ENCODE assay signal across 1 cellular context in genomic region chr20:5950271-5951031, GRCh38.
TF ChIP-seq lines count a peak whose summit lies in the region.

Gene MCM8 (plus strand): TSS chr20:5950652. CDS start chr20:5952016, 1,364 bp downstream.
A gene with protein sequence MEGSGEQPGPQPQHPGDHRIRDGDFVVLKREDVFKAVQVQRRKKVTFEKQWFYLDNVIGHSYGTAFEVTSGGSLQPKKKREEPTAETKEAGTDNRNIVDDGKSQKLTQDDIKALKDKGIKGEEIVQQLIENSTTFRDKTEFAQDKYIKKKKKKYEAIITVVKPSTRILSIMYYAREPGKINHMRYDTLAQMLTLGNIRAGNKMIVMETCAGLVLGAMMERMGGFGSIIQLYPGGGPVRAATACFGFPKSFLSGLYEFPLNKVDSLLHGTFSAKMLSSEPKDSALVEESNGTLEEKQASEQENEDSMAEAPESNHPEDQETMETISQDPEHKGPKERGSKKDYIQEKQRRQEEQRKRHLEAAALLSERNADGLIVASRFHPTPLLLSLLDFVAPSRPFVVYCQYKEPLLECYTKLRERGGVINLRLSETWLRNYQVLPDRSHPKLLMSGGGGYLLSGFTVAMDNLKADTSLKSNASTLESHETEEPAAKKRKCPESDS (minus strand): TSS chr20:5950533. CDS start chr20:5950405, 128 bp downstream.

TF ChIP-seq in HepG2, 621 proteins besides CTCF, POLR2A, EP300 and RAD21 (continued from another document and continues in another):
- TF ChIP-seq, protein P1, sequence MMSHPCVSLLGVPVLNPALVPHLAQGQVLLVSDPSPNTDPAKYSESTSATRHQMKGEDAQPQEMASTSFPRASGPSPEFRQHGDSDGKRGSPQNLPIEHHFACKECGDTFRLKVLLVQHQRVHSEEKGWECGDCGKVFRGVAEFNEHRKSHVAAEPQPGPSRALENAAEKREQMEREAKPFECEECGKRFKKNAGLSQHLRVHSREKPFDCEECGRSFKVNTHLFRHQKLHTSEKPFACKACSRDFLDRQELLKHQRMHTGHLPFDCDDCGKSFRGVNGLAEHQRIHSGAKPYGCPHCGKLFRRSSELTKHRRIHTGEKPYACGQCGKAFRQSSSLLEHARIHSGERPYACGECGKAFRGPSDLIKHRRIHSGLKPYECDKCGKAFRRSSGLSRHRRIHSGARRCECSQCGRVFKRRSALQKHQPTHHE (CRISPR knock-in tag; IDR thresholded peaks at IDR 0.05; ENCODE audit: borderline replicate concordance): no peak
- TF ChIP-seq, protein P2, sequence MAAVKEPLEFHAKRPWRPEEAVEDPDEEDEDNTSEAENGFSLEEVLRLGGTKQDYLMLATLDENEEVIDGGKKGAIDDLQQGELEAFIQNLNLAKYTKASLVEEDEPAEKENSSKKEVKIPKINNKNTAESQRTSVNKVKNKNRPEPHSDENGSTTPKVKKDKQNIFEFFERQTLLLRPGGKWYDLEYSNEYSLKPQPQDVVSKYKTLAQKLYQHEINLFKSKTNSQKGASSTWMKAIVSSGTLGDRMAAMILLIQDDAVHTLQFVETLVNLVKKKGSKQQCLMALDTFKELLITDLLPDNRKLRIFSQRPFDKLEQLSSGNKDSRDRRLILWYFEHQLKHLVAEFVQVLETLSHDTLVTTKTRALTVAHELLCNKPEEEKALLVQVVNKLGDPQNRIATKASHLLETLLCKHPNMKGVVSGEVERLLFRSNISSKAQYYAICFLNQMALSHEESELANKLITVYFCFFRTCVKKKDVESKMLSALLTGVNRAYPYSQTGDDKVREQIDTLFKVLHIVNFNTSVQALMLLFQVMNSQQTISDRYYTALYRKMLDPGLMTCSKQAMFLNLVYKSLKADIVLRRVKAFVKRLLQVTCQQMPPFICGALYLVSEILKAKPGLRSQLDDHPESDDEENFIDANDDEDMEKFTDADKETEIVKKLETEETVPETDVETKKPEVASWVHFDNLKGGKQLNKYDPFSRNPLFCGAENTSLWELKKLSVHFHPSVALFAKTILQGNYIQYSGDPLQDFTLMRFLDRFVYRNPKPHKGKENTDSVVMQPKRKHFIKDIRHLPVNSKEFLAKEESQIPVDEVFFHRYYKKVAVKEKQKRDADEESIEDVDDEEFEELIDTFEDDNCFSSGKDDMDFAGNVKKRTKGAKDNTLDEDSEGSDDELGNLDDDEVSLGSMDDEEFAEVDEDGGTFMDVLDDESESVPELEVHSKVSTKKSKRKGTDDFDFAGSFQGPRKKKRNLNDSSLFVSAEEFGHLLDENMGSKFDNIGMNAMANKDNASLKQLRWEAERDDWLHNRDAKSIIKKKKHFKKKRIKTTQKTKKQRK (IDR thresholded peaks at IDR 0.05; ENCODE audit: low read length): no peak
- TF ChIP-seq, protein P3, sequence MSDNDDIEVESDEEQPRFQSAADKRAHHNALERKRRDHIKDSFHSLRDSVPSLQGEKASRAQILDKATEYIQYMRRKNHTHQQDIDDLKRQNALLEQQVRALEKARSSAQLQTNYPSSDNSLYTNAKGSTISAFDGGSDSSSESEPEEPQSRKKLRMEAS (IDR thresholded peaks at IDR 0.05): peak; percentile 99
- peak; percentile 38; the same call in 1 of the 2 replicates for TF ChIP-seq CHD2 (IDR thresholded peaks at IDR 0.05; ENCODE audit: low read depth, low read length)
- no peak; the same call in 1 of the 2 replicates for TF ChIP-seq ZNF678 (CRISPR knock-in tag; IDR thresholded peaks at IDR 0.05)
- no peak for TF ChIP-seq ZNF292 (CRISPR knock-in tag; IDR thresholded peaks at IDR 0.05; ENCODE audit: borderline replicate concordance, low read depth)
- TF ChIP-seq, protein P4, sequence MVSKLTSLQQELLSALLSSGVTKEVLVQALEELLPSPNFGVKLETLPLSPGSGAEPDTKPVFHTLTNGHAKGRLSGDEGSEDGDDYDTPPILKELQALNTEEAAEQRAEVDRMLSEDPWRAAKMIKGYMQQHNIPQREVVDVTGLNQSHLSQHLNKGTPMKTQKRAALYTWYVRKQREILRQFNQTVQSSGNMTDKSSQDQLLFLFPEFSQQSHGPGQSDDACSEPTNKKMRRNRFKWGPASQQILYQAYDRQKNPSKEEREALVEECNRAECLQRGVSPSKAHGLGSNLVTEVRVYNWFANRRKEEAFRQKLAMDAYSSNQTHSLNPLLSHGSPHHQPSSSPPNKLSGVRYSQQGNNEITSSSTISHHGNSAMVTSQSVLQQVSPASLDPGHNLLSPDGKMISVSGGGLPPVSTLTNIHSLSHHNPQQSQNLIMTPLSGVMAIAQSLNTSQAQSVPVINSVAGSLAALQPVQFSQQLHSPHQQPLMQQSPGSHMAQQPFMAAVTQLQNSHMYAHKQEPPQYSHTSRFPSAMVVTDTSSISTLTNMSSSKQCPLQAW (CRISPR knock-in tag; IDR thresholded peaks at IDR 0.05): peak; percentile 99
- peak; percentile 97 for TF ChIP-seq ZNF639 (CRISPR knock-in tag; conservative IDR thresholded peaks at IDR 0.05)
- TF ChIP-seq ZNF7 (CRISPR knock-in tag; IDR thresholded peaks at IDR 0.05): peak; percentile 38; the same call in 1 of the 2 replicates
- no peak; the same call in 1 of the 2 replicates for TF ChIP-seq STAT5B (CRISPR knock-in tag; IDR thresholded peaks at IDR 0.05)
- no peak for TF ChIP-seq ZNF296 (CRISPR knock-in tag; conservative IDR thresholded peaks at IDR 0.05)
- TF ChIP-seq, protein P5, sequence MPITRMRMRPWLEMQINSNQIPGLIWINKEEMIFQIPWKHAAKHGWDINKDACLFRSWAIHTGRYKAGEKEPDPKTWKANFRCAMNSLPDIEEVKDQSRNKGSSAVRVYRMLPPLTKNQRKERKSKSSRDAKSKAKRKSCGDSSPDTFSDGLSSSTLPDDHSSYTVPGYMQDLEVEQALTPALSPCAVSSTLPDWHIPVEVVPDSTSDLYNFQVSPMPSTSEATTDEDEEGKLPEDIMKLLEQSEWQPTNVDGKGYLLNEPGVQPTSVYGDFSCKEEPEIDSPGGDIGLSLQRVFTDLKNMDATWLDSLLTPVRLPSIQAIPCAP (CRISPR knock-in tag; IDR thresholded peaks at IDR 0.05; ENCODE audit: low read depth): 0 out of 2 replicates have a peak, but pooled peaks have one; percentile 79
- peak; percentile 89; the same call in 1 of the 2 replicates for TF ChIP-seq REXO4 (CRISPR knock-in tag; IDR thresholded peaks at IDR 0.05; ENCODE audit: borderline replicate concordance)
- no peak for TF ChIP-seq ZNF432 (CRISPR knock-in tag; IDR thresholded peaks at IDR 0.05; ENCODE audit: borderline replicate concordance)
- no peak; the same call in 1 of the 2 replicates for TF ChIP-seq XBP1 (CRISPR knock-in tag; IDR thresholded peaks at IDR 0.05)
- TF ChIP-seq TBL1XR1 (IDR thresholded peaks at IDR 0.05; ENCODE audit: borderline replicate concordance, low read length, partially characterized antibody): peak; percentile 22
- TF ChIP-seq EHMT2 (IDR thresholded peaks at IDR 0.05; ENCODE audit: borderline replicate concordance, low read depth, low read length): no peak; the same call in 1 of the 2 replicates
- TF ChIP-seq ZNF549 (CRISPR knock-in tag; IDR thresholded peaks at IDR 0.05): no peak
- peak; percentile 83 for TF ChIP-seq CBX1 (IDR thresholded peaks at IDR 0.05; ENCODE audit: low read depth)
- TF ChIP-seq ZMYM4 (CRISPR knock-in tag; IDR thresholded peaks at IDR 0.05): peak; percentile 99
- TF ChIP-seq NFIC (IDR thresholded peaks at IDR 0.05; ENCODE audit: low read length): no peak
- TF ChIP-seq ASH2L (IDR thresholded peaks at IDR 0.05; ENCODE audit: insufficient read length, low read depth, low read length): peak; percentile 91
- TF ChIP-seq, protein P6, sequence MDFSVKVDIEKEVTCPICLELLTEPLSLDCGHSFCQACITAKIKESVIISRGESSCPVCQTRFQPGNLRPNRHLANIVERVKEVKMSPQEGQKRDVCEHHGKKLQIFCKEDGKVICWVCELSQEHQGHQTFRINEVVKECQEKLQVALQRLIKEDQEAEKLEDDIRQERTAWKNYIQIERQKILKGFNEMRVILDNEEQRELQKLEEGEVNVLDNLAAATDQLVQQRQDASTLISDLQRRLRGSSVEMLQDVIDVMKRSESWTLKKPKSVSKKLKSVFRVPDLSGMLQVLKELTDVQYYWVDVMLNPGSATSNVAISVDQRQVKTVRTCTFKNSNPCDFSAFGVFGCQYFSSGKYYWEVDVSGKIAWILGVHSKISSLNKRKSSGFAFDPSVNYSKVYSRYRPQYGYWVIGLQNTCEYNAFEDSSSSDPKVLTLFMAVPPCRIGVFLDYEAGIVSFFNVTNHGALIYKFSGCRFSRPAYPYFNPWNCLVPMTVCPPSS (IDR thresholded peaks at IDR 0.05): no peak
- TF ChIP-seq ZNF34 (CRISPR knock-in tag; IDR thresholded peaks at IDR 0.05; ENCODE audit: borderline replicate concordance): peak; percentile 94; the same call in 1 of the 2 replicates
- TF ChIP-seq, protein P7, sequence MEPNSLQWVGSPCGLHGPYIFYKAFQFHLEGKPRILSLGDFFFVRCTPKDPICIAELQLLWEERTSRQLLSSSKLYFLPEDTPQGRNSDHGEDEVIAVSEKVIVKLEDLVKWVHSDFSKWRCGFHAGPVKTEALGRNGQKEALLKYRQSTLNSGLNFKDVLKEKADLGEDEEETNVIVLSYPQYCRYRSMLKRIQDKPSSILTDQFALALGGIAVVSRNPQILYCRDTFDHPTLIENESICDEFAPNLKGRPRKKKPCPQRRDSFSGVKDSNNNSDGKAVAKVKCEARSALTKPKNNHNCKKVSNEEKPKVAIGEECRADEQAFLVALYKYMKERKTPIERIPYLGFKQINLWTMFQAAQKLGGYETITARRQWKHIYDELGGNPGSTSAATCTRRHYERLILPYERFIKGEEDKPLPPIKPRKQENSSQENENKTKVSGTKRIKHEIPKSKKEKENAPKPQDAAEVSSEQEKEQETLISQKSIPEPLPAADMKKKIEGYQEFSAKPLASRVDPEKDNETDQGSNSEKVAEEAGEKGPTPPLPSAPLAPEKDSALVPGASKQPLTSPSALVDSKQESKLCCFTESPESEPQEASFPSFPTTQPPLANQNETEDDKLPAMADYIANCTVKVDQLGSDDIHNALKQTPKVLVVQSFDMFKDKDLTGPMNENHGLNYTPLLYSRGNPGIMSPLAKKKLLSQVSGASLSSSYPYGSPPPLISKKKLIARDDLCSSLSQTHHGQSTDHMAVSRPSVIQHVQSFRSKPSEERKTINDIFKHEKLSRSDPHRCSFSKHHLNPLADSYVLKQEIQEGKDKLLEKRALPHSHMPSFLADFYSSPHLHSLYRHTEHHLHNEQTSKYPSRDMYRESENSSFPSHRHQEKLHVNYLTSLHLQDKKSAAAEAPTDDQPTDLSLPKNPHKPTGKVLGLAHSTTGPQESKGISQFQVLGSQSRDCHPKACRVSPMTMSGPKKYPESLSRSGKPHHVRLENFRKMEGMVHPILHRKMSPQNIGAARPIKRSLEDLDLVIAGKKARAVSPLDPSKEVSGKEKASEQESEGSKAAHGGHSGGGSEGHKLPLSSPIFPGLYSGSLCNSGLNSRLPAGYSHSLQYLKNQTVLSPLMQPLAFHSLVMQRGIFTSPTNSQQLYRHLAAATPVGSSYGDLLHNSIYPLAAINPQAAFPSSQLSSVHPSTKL (CRISPR knock-in tag; IDR thresholded peaks at IDR 0.05): peak; percentile 89
- TF ChIP-seq RARA (CRISPR knock-in tag; IDR thresholded peaks at IDR 0.05): peak; percentile 64; the same call in 1 of the 2 replicates
- TF ChIP-seq HNRNPL (IDR thresholded peaks at IDR 0.05; ENCODE audit: low read depth, low read length): peak; percentile 44; the same call in 1 of the 2 replicates
- peak; percentile 83 for TF ChIP-seq EED (CRISPR knock-in tag; IDR thresholded peaks at IDR 0.05)
- TF ChIP-seq FOXK2 (IDR thresholded peaks at IDR 0.05): peak; percentile 75
- peak; percentile 37; the same call in 1 of the 2 replicates for TF ChIP-seq ZNF747 (CRISPR knock-in tag; IDR thresholded peaks at IDR 0.05; ENCODE audit: borderline replicate concordance)
- TF ChIP-seq REPIN1 (CRISPR knock-in tag; IDR thresholded peaks at IDR 0.05; ENCODE audit: borderline replicate concordance, low read depth): peak; percentile 97
- peak; percentile 96 for TF ChIP-seq ZNF451 (CRISPR knock-in tag; IDR thresholded peaks at IDR 0.05)
- TF ChIP-seq ARNT2 (CRISPR knock-in tag; IDR thresholded peaks at IDR 0.05; ENCODE audit: low read depth): peak; percentile 97
- TF ChIP-seq ZNF841 (CRISPR knock-in tag; IDR thresholded peaks at IDR 0.05; ENCODE audit: borderline replicate concordance): no peak
- no peak for TF ChIP-seq ZSCAN12 (CRISPR knock-in tag; IDR thresholded peaks at IDR 0.05)
- no peak for TF ChIP-seq ATAD3A (CRISPR knock-in tag; IDR thresholded peaks at IDR 0.05)
- TF ChIP-seq ZNF569 (CRISPR knock-in tag; IDR thresholded peaks at IDR 0.05; ENCODE audit: borderline replicate concordance): peak; percentile 46; the same call in 1 of the 2 replicates
- TF ChIP-seq ZBTB38 (CRISPR knock-in tag; IDR thresholded peaks at IDR 0.05): peak; percentile 95
